Comparison of ENCODE assay signal across 8 cellular contexts in genomic region chr17:49218941-49219913, GRCh38. TPM values are rescaled to one million over a fixed set of nuclear protein-coding genes. Genes with fewer than 3 reads are reported as not detected.
A peak's percentile ranks its signal among the peaks of the same experiment; 100 is the strongest.
DNase-seq lines count a peak whose midpoint lies in the region; ATAC-seq and TF ChIP-seq lines count a peak whose summit lies in the region.

No MANE protein-coding gene starts in this region.

- ATAC-seq in stimulated activated naive CD8-positive, alpha-beta T cell treated with anti-CD3 and anti-CD28 coated beads, Interleukin-15, Interleukin-2, amounts not matched to agents 100 U/mL and 50 U/mL, for 24 hours, result peak; percentile 70
- ATAC-seq in HG02759 (IDR thresholded peaks at IDR 0.05; ENCODE audit: unreplicated experiment), result no peak
- no peak for ATAC-seq in GM19328 (IDR thresholded peaks at IDR 0.05; ENCODE audit: unreplicated experiment)

- DNase-seq in DMS 273 (lab: John Stamatoyannopoulos, UW; ENCODE audit: unreplicated experiment) (peak; percentile 30), DMS 273 treated with DMSO at 0.1 percent for 48 hours (lab: John Stamatoyannopoulos, UW) (no peak), SK-MEL-5 (ENCODE audit: low read depth, low spot score) (peak; percentile 13), erythroblast (lab: John Stamatoyannopoulos, UW) (peak; percentile 43 to 56), amniotic stem cell (lab: John Stamatoyannopoulos, UW) (no peak)
- peak; percentile 73 for DNase-seq in stimulated activated naive CD8-positive, alpha-beta T cell treated with anti-CD3 and anti-CD28 coated beads, Interleukin-15, Interleukin-2, amounts not matched to agents 100 U/mL and 50 U/mL, for 24 hours

- TF ChIP-seq POLR2A in erythroblast (IDR thresholded peaks at IDR 0.05; ENCODE audit: low read length), result no peak

- in situ Hi-C loops in SK-MEL-5 (cut with HindIII; ENCODE audit: low pct_unique_long_range_greater_than_20kb, low sequenced_read_pairs), result no loop called here

RNA-seq across cellular contexts. Expression of gene ABI3, which starts 8.7 kb away (rescaled TPM):
- not detected in 2 replicates for total RNA-seq in SK-MEL-5 (2014; rRNA removed; shearing (Covaris generic))
- polyA plus RNA-seq in SK-MEL-5 (2015; cell fraction: cytosol; rRNA removed), result not detected in 2 replicates
- not detected in 2 replicates for polyA plus RNA-seq in SK-MEL-5 (2015; cell fraction: nucleus; rRNA removed)

RNA-seq across cellular contexts. Expression of gene GNGT2, which starts 8.9 kb away (rescaled TPM):
- total RNA-seq in SK-MEL-5 (2014; rRNA removed; shearing (Covaris generic)), result not detected in 2 replicates
- not detected in 2 replicates for polyA plus RNA-seq in SK-MEL-5 (2015; cell fraction: cytosol; rRNA removed)
- not detected in 2 replicates for polyA plus RNA-seq in SK-MEL-5 (2015; cell fraction: nucleus; rRNA removed)

RNA-seq across cellular contexts. Expression of gene PHOSPHO1, which starts 11.4 kb away (rescaled TPM):
- total RNA-seq in SK-MEL-5 (2014; rRNA removed; shearing (Covaris generic)), result 0.40 and 0.50 TPM in 2 replicates
- polyA plus RNA-seq in SK-MEL-5 (2015; cell fraction: cytosol; rRNA removed), result 0.41 and 1.6 TPM in 2 replicates
- polyA plus RNA-seq in SK-MEL-5 (2015; cell fraction: nucleus; rRNA removed), result 1.2 and 1.9 TPM in 2 replicates

Comparison
In these comparisons a context has a peak if more than half of its experiments do, and no peak if none do; other contexts are left out.
1. DNase-seq: peak in DMS 273 (single experiment), SK-MEL-5 (single experiment), erythroblast (2 of 2) and stimulated activated naive CD8-positive, alpha-beta T cell treated with anti-CD3 and anti-CD28 coated beads, Interleukin-15, Interleukin-2, amounts not matched to agents 100 U/mL and 50 U/mL, for 24 hours (single experiment); none in DMS 273 treated with DMSO at 0.1 percent for 48 hours (single experiment) and amniotic stem cell (single experiment).